ENCODE assay signal across 7 cellular contexts in the genomic region with DNA sequence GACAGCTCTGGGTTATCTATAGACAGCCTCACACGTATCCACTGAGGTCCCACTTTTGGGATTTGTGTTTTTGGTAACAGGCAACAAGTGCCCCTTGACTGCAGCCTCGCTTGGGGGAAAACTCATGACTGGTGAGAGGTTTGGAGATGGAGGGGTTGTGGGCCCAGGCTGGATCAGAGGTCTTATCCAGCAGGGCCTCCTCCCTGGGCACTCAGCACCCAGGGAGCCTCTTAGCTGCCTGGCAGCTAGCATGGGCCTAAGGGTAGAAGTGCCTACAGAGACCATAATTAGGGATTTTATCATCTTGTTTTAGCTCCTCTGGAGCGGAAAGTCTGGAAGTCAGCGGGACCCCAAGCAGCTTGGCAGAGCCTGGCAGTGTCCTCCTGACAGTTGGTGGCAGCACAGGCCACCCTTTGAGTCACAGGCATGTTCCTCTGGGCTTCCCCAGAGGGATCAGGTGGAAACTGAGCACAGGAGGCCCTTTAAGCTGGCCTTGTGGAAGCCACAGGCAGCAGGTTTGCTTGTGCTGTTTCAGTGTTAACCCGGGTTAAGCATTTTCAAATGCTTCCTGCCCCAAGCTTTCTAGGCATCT.
DNase-seq lines count a peak whose midpoint lies in the region; ATAC-seq and TF ChIP-seq lines count a peak whose summit lies in the region.

No MANE protein-coding gene starts in this region.

- DNase-seq in GM12864 (ENCODE audit: low read depth) (no peak), RWPE1 (ENCODE audit: low spot score) (peak; percentile 32), glomerular visceral epithelial cell (ENCODE audit: extremely low spot score) (peak; percentile 63), ascending aorta (ENCODE audit: low spot score in 2 of 2) (no peak)

- no peaks in the 10 kb centered on the region for H3K27me3 ChIP-seq in ascending aorta

- peak; percentile 87 for ATAC-seq in GM21367 (IDR thresholded peaks at IDR 0.05; ENCODE audit: unreplicated experiment)
- ATAC-seq in HG03460 (IDR thresholded peaks at IDR 0.05; ENCODE audit: unreplicated experiment) = peak; percentile 90
- peak; percentile 63 for ATAC-seq in stimulated activated memory B cell treated with anti-CD40 and anti-IgM and Interleukin-4, amounts not matched to agents 10 μg/mL and 1 μg/mL and 100 μg/mL, for 72 hours

- no peaks in the 10 kb centered on the region for H3K9me3 Mint-ChIP-seq in stimulated activated memory B cell treated with anti-CD40 and anti-IgM and Interleukin-4, amounts not matched to agents 10 μg/mL and 1 μg/mL and 100 μg/mL, for 72 hours

- POLR2A ChIA-PET in RWPE1 (lab: Yijun Ruan, JAX; ENCODE audit: low non-redundant PET) = no interaction called here

- H3K9me3 ChIP-seq in ascending aorta = no peaks in the 10 kb centered on the region

- H3K4me1 Mint-ChIP-seq in stimulated activated memory B cell treated with anti-CD40 and anti-IgM and Interleukin-4, amounts not matched to agents 10 μg/mL and 1 μg/mL and 100 μg/mL, for 72 hours = peaks cover 13% of the 10 kb centered on the region

- H3K36me3 Mint-ChIP-seq in stimulated activated memory B cell treated with anti-CD40 and anti-IgM and Interleukin-4, amounts not matched to agents 10 μg/mL and 1 μg/mL and 100 μg/mL, for 72 hours = no peaks in the 10 kb centered on the region

- no peaks in the 10 kb centered on the region for H3K27me3 Mint-ChIP-seq in stimulated activated memory B cell treated with anti-CD40 and anti-IgM and Interleukin-4, amounts not matched to agents 10 μg/mL and 1 μg/mL and 100 μg/mL, for 72 hours

- H3K27ac ChIP-seq in RWPE1 (no peak overlapping the region), ascending aorta (no peak overlapping the region)

- H3K4me3 ChIP-seq in GM12864 (ENCODE audit: low read depth, low read length) = no peak overlapping the region
- no peak overlapping the region for H3K4me3 ChIP-seq in ascending aorta

- no peaks in the 10 kb centered on the region for H3K36me3 ChIP-seq in ascending aorta

- TF ChIP-seq CTCF in GM12864 (IDR thresholded peaks at IDR 0.05; ENCODE audit: low read depth, low read length, missing control alignments) = peak; percentile 71
- TF ChIP-seq CTCF in RWPE1 (conservative IDR thresholded peaks at IDR 0.05; ENCODE audit: low read depth) = peak; percentile 49
- peak in 1 of 3 experiments; percentile 39 for TF ChIP-seq CTCF in ascending aorta (IDR thresholded peaks at IDR 0.05)

- H3K27ac Mint-ChIP-seq in stimulated activated memory B cell treated with anti-CD40 and anti-IgM and Interleukin-4, amounts not matched to agents 10 μg/mL and 1 μg/mL and 100 μg/mL, for 72 hours = no peak overlapping the region

- H3K4me1 ChIP-seq in ascending aorta = no peaks in the 10 kb centered on the region

- CTCF ChIA-PET in RWPE1 (lab: Yijun Ruan, JAX) = interaction anchor here (0.7 to 2.1 kb wide), 5 partner anchors 21 to 276 kb away, joined by 3 to 6 read pairs (median 3); a partner anchor contains a TSS

- intact Hi-C loops in ascending aorta (cut with DNase I) = no loop called here

- no peak overlapping the region for H3K4me3 Mint-ChIP-seq in stimulated activated memory B cell treated with anti-CD40 and anti-IgM and Interleukin-4, amounts not matched to agents 10 μg/mL and 1 μg/mL and 100 μg/mL, for 72 hours

Comparison
In these comparisons a context has a peak if more than half of its experiments do, and no peak if none do; other contexts are left out.
1. DNase-seq: peak in RWPE1 (single experiment) and glomerular visceral epithelial cell (single experiment); none in GM12864 (single experiment) and ascending aorta (0 of 2).
2. Peak in every context shown above with its lines, with median percentiles within 50 percentile points of each other: ATAC-seq.